Comparison of ENCODE assay signal across 25 cellular contexts in the genomic region with DNA sequence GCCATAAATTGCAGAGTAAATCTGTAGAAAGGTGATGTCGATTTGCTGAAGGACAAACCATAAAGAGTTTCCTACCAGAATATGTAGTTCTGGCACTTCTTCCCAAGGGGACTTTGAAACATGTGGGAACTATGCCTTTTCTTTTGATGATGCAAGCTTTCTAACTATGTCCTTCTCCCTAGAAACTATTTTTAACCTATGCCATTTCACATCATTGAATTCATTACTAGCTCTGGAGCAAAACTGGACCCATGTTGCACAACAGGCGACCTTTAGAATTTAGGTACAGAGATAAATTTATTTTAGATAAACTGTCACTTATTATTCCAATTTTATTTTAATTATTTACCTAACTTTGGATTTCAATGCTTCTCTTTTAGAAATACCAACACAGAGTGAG.
DNase-seq lines count a peak whose midpoint lies in the region; ATAC-seq, FAIRE-seq and TF ChIP-seq lines count a peak whose summit lies in the region.
"Had no signal": no experiment of that assay in that cellular context is flagged by ENCODE, and none has a peak within 500 bp of the region (broad histone marks: within the 10 kb centered on the region; RNA-seq: fewer than 3 reads in every experiment).

No MANE protein-coding gene starts in this region.

- H4K8ac ChIP-seq in IMR-90 (ENCODE audit: low read depth in 2 of 2, low read length in 2 of 2) = no peak overlapping the region

- H3K4me1 ChIP-seq in IMR-90 (ENCODE audit: control insufficient read depth, insufficient read depth, low read length) (no peaks in the 10 kb centered on the region), kidney (ENCODE audit: control insufficient read depth in 1 of 2, insufficient read depth in 1 of 2, low read depth in 1 of 2, low read length in 2 of 2) (no peaks in the 10 kb centered on the region)

- H2BK120ac ChIP-seq in IMR-90 (ENCODE audit: low read depth, low read length) = no peak overlapping the region

- H4K5ac ChIP-seq in IMR-90 (ENCODE audit: low read depth, low read length) = no peak overlapping the region

- no peak overlapping the region for H3K56ac ChIP-seq in IMR-90 (ENCODE audit: extremely low read depth, insufficient read depth, low read length)

- H3K4me2 ChIP-seq in IMR-90 (ENCODE audit: low read depth, low read length) = no peak overlapping the region

- H3K36me3 Mint-ChIP-seq in HFFc6 (ENCODE audit: low read depth) = no peaks in the 10 kb centered on the region; the same call in 1 of the 2 replicates

- no peaks in the 10 kb centered on the region for H4K20me1 ChIP-seq in IMR-90 (ENCODE audit: insufficient read depth, low read length)

- H2AK9ac ChIP-seq in IMR-90 (replicated peaks; ENCODE audit: low read depth, low read length, poor library complexity) = no peak overlapping the region

- H2BK20ac ChIP-seq in IMR-90 (ENCODE audit: low read depth, low read length) = no peak overlapping the region

- FAIRE-seq in kidney (lab: Jason Lieb, UNC) = peak; percentile 19
- FAIRE-seq: GM19239 had no signal

- H3K79me1 ChIP-seq in IMR-90 (ENCODE audit: low read depth in 1 of 2, low read length in 2 of 2) = no peaks in the 10 kb centered on the region

- H3K9me1 ChIP-seq in IMR-90 (ENCODE audit: insufficient read depth, low read length) = no peaks in the 10 kb centered on the region; the same call in 1 of the 2 replicates

- H3K9me3 ChIP-seq in IMR-90 (ENCODE audit: control insufficient read depth, insufficient read depth, low read length) (no peaks in the 10 kb centered on the region), kidney (ENCODE audit: control insufficient read depth in 1 of 2, low read length in 2 of 2) (peaks cover 0 to 4% of the 10 kb centered on the region in 2 donors)

- ATAC-seq in IMR-90 (ENCODE audit: low read depth) = no peak
- ATAC-seq in HG03159 (IDR thresholded peaks at IDR 0.05; ENCODE audit: unreplicated experiment) = no peak
- ATAC-seq: SK-N-SH treated with all-trans-retinoic acid at 6 μM for 48 hours had no signal

- H3K4me3 ChIP-seq in IMR-90 (ENCODE audit: insufficient read depth, low read depth, low read length) (no peak overlapping the region), choroid plexus epithelial cell (ENCODE audit: low read depth, low read length) (no peak overlapping the region), kidney (ENCODE audit: low read length in 2 of 2) (no peak overlapping the region), skeletal muscle cell (ENCODE audit: low read depth, low read length) (no peak overlapping the region)

- no peak overlapping the region for H2AK5ac ChIP-seq in IMR-90 (ENCODE audit: low read depth, low read length)

- BruUV-seq in IMR-90 (replicated peaks; lab: Mats Ljungman, UMichigan) = no TSS peak

- no peak overlapping the region for H3K4me3 Mint-ChIP-seq in HFFc6
- H3K4me3 Mint-ChIP-seq: CD8-positive, alpha-beta memory T cell had no signal

- peaks cover 32% of the 10 kb centered on the region; the same call in 1 of the 2 replicates for H3K9me3 Mint-ChIP-seq in HFFc6

- no peak overlapping the region for H3K27ac ChIP-seq in IMR-90 (ENCODE audit: insufficient read depth, low read length)
- H3K27ac ChIP-seq in kidney (ENCODE audit: low read depth in 2 of 2, low read length in 2 of 2) = no peak overlapping the region
- H3K27ac ChIP-seq: C4-2B, RWPE1 had no signal

- no peak overlapping the region for H3K18ac ChIP-seq in IMR-90 (ENCODE audit: low read depth, low read length)

- no peak overlapping the region for H2AFZ ChIP-seq in IMR-90 (replicated peaks; ENCODE audit: low read length, poor library complexity)

- dilution Hi-C loops in IMR-90 (cut with HindIII; ENCODE audit: low sequenced_read_pairs, unreplicated experiment) = no loop called here

- no peak overlapping the region for H3K4ac ChIP-seq in IMR-90 (ENCODE audit: low read depth, low read length)

- no peak for TF ChIP-seq RAD21 in IMR-90 (IDR thresholded peaks at IDR 0.05; ENCODE audit: low read length)

- H3K27me3 Mint-ChIP-seq in HFFc6 (ENCODE audit: insufficient read depth) = no peaks in the 10 kb centered on the region
- H3K27me3 Mint-ChIP-seq: CD8-positive, alpha-beta memory T cell had no signal

- no peak overlapping the region for H2BK15ac ChIP-seq in IMR-90 (ENCODE audit: low read depth, low read length)

- WGBS in IMR-90 (ENCODE audit: extremely low coverage in 2 of 2, insufficient read length in 1 of 2), 2 experiments = no CpG with 5 or more reads among the region's 2 CpGs

- no peak overlapping the region for H3K14ac ChIP-seq in IMR-90 (replicated peaks; ENCODE audit: low read depth, low read length)

- H3K23ac ChIP-seq in IMR-90 (ENCODE audit: low read depth, low read length) = no peak overlapping the region

- no peak for TF ChIP-seq POLR2A in IMR-90 (IDR thresholded peaks at IDR 0.05; ENCODE audit: low read depth, low read length)

- H3K36me3 ChIP-seq in IMR-90 (ENCODE audit: control insufficient read depth, insufficient read depth, low read length) = no peaks in the 10 kb centered on the region
- H3K36me3 ChIP-seq in kidney (ENCODE audit: control insufficient read depth in 1 of 2, insufficient read depth in 2 of 2, low read length in 2 of 2) = no peaks in the 10 kb centered on the region

- H3K4me1 Mint-ChIP-seq in HFFc6 (ENCODE audit: low read depth) = no peaks in the 10 kb centered on the region
- H3K4me1 Mint-ChIP-seq: CD8-positive, alpha-beta memory T cell had no signal

- no peak overlapping the region for H4K91ac ChIP-seq in IMR-90 (ENCODE audit: insufficient read depth, low read depth, low read length)

- H3K27me3 ChIP-seq in IMR-90 (ENCODE audit: control insufficient read depth, insufficient read depth, low read length) = no peaks in the 10 kb centered on the region

- in situ Hi-C loops in IMR-90 (cut with MboI; ENCODE audit: low sequenced_read_pairs) = no loop called here

- CTCF ChIA-PET in IMR-90 (lab: Yijun Ruan, JAX) = interaction anchor here (0.6 kb wide), 1 partner anchor 120 kb away, joined by 3 read pairs; no protein-coding TSS in a partner anchor

- H2BK5ac ChIP-seq in IMR-90 (ENCODE audit: low read depth, low read length, poor library complexity, severe bottlenecking) = no peak overlapping the region

- TF ChIP-seq CTCF in IMR-90 (conservative IDR thresholded peaks at IDR 0.05; ENCODE audit: low read depth, low read length) = no peak
- no peak for TF ChIP-seq CTCF in choroid plexus epithelial cell (conservative IDR thresholded peaks at IDR 0.05; ENCODE audit: low read depth, low read length)
- TF ChIP-seq CTCF in kidney (IDR thresholded peaks at IDR 0.05; ENCODE audit: borderline replicate concordance, extremely low read depth, insufficient read depth) = no peak
- TF ChIP-seq CTCF in HFFc6 (IDR thresholded peaks at IDR 0.05) = no peak

- H3K27ac Mint-ChIP-seq in HFFc6 = no peak overlapping the region
- H3K27ac Mint-ChIP-seq: CD8-positive, alpha-beta memory T cell had no signal

- POLR2A ChIA-PET in IMR-90 (lab: Charles Lee; ENCODE audit: unreplicated experiment) = no interaction called here

- H3K9ac ChIP-seq in IMR-90 (ENCODE audit: low read depth, low read length) = no peak overlapping the region
- H3K9ac ChIP-seq in kidney (ENCODE audit: low read length in 2 of 2) = no peak overlapping the region

- no peak for DNase-seq in IMR-90
- DNase-seq in choroid plexus epithelial cell (ENCODE audit: low read depth) = peak; percentile 30
- DNase-seq in kidney = no peak
- peak; percentile 35 for DNase-seq in skeletal muscle cell (ENCODE audit: low read depth)
- DNase-seq in T-helper 2 cell = no peak
- no peak for DNase-seq in HFFc6
- DNase-seq: Calu3; CD8-positive, alpha-beta memory T cell; EL; GF-D8; KBM-7; MV-4-11; NCI-H1105 treated with DMSO at 0.1 percent for 48 hours; NCI-H2081; NCI-H2171; NCI-H345; NCI-H524; NCI-H774; NK-92 treated with Interleukin-12 subunit alpha and Interleukin-12 subunit beta, amount 100 ng/mL, for 24 hours; SHP77 treated with DMSO at 0.1 percent for 48 hours had no signal

- intact Hi-C loops in IMR-90 (cut with micrococcal nuclease) = loop anchor here (10.0 kb wide), 1 partner anchor 1490 kb away; no protein-coding TSS in a partner anchor
- intact Hi-C loops in kidney (cut with DNase I) = no loop called here

TF ChIP-seq in IMR-90, 13 proteins besides CTCF, POLR2A, EP300 and RAD21:
- TF ChIP-seq CEBPB (IDR thresholded peaks at IDR 0.05; ENCODE audit: low read depth, low read length) (0 out of 2 replicates have a peak, but pooled peaks have one; percentile 12), CHD1 (IDR thresholded peaks at IDR 0.05; ENCODE audit: low read depth, low read length) (no peak)

Comparison
In these comparisons a context has a peak if more than half of its experiments do, and no peak if none do; other contexts are left out.
1. DNase-seq: peak in choroid plexus epithelial cell (single experiment) and skeletal muscle cell (single experiment); none in IMR-90 (single experiment), kidney (single experiment), T-helper 2 cell (0 of 5) and HFFc6 (single experiment).